11 cellular contexts compared by ENCODE assay signal in genomic region chrX:110420771-110421498, GRCh38.
DNase-seq lines count a peak whose midpoint lies in the region; ATAC-seq and TF ChIP-seq lines count a peak whose summit lies in the region.
"Had no signal": no experiment of that assay in that cellular context is flagged by ENCODE, and none has a peak within 500 bp of the region (broad histone marks: within the 10 kb centered on the region; RNA-seq: fewer than 3 reads in every experiment).

No MANE protein-coding gene starts in this region.

- intact Hi-C loops in sciatic nerve (cut with DNase I): no loop called here

- H3K4me2 ChIP-seq in Karpas-422 (ENCODE audit: low read depth, low read length, poor library complexity, severe bottlenecking): no peak overlapping the region

- H3K36me3 ChIP-seq in Karpas-422 (ENCODE audit: insufficient read depth, low read length): no peaks in the 10 kb centered on the region
- H3K36me3 ChIP-seq: cardiac muscle cell had no signal

- no peaks in the 10 kb centered on the region for H3K9me3 Mint-ChIP-seq in activated CD4-positive, alpha-beta T cell treated with anti-CD3 and anti-CD28 coated beads, Interleukin-2, amount 10 ng/mL, durations not matched to agents 7 days and 5 days
- H3K9me3 Mint-ChIP-seq: CD4-positive, CD25-positive, alpha-beta regulatory T cell; stimulated activated naive CD8-positive, alpha-beta T cell treated with anti-CD3 and anti-CD28 coated beads, Interleukin-15, Interleukin-2, amounts not matched to agents 100 ng/mL and 50 ng/mL, for 24 hours had no signal

- H3K27me3 ChIP-seq in Karpas-422 (ENCODE audit: low read length): no peaks in the 10 kb centered on the region
- H3K27me3 ChIP-seq: cardiac muscle cell had no signal

- H3K9me2 ChIP-seq in Karpas-422 (replicated peaks; ENCODE audit: insufficient read depth, low read length): no peaks in the 10 kb centered on the region

- H3K9ac ChIP-seq in Karpas-422 (ENCODE audit: low read length): no peak overlapping the region

- no peak for TF ChIP-seq CTCF in coronary artery (IDR thresholded peaks at IDR 0.05)

- H3K4me1 ChIP-seq in Karpas-422 (ENCODE audit: low read length): peaks cover under 1% of the 10 kb centered on the region; the same call in 1 of the 2 replicates

- CTCF ChIA-PET in activated CD4-positive, alpha-beta T cell treated with anti-CD3 and anti-CD28 coated beads, Interleukin-2, amount 10 ng/mL, durations not matched to agents 7 days and 5 days (lab: Charles Lee): no interaction called here

- no peaks in the 10 kb centered on the region for H3K4me1 Mint-ChIP-seq in activated CD4-positive, alpha-beta T cell treated with anti-CD3 and anti-CD28 coated beads, Interleukin-2, amount 10 ng/mL, durations not matched to agents 7 days and 5 days
- H3K4me1 Mint-ChIP-seq: CD4-positive, CD25-positive, alpha-beta regulatory T cell had no signal

- no peak overlapping the region for H3K27ac Mint-ChIP-seq in activated CD4-positive, alpha-beta T cell treated with anti-CD3 and anti-CD28 coated beads, Interleukin-2, amount 10 ng/mL, durations not matched to agents 7 days and 5 days
- H3K27ac Mint-ChIP-seq: CD4-positive, CD25-positive, alpha-beta regulatory T cell; stimulated activated naive CD8-positive, alpha-beta T cell treated with anti-CD3 and anti-CD28 coated beads, Interleukin-15, Interleukin-2, amounts not matched to agents 100 ng/mL and 50 ng/mL, for 24 hours had no signal

- H3K79me2 ChIP-seq in Karpas-422 (ENCODE audit: low read length): no peaks in the 10 kb centered on the region

- no peaks in the 10 kb centered on the region for H3K27me3 Mint-ChIP-seq in activated CD4-positive, alpha-beta T cell treated with anti-CD3 and anti-CD28 coated beads, Interleukin-2, amount 10 ng/mL, durations not matched to agents 7 days and 5 days
- H3K27me3 Mint-ChIP-seq: stimulated activated naive CD8-positive, alpha-beta T cell treated with anti-CD3 and anti-CD28 coated beads, Interleukin-15, Interleukin-2, amounts not matched to agents 100 ng/mL and 50 ng/mL, for 24 hours had no signal

- H3K36me3 Mint-ChIP-seq in activated CD4-positive, alpha-beta T cell treated with anti-CD3 and anti-CD28 coated beads, Interleukin-2, amount 10 ng/mL, durations not matched to agents 7 days and 5 days (ENCODE audit: low read depth): no peaks in the 10 kb centered on the region
- H3K36me3 Mint-ChIP-seq: CD4-positive, CD25-positive, alpha-beta regulatory T cell had no signal

- no peaks in the 10 kb centered on the region for H4K20me1 ChIP-seq in Karpas-422 (ENCODE audit: insufficient read depth, low read depth, low read length)

- H3K27ac ChIP-seq in Karpas-422 (ENCODE audit: low read length): no peak overlapping the region
- no peak overlapping the region for H3K27ac ChIP-seq in coronary artery
- H3K27ac ChIP-seq: cardiac muscle cell had no signal

- ATAC-seq in sciatic nerve: peak; percentile 60
- ATAC-seq in HG03442 (IDR thresholded peaks at IDR 0.05; ENCODE audit: unreplicated experiment): no peak

- DNase-seq in NCI-H82 (lab: John Stamatoyannopoulos, UW) (peak; percentile 38), NCI-H82 treated with DMSO at 0.1 percent for 48 hours (lab: John Stamatoyannopoulos, UW; ENCODE audit: unreplicated experiment) (no peak), Karpas-422 (peak; percentile 60), coronary artery (ENCODE audit: low spot score) (no peak), sciatic nerve (ENCODE audit: low spot score) (no peak)
- no peak for DNase-seq in activated effector memory CD4-positive, alpha-beta T cell treated with anti-CD3 and anti-CD28 coated beads, Interleukin-2, amount 50 U/mL, for 16 hours
- DNase-seq in activated CD4-positive, alpha-beta T cell treated with anti-CD3 and anti-CD28 coated beads, Interleukin-2, amount 10 ng/mL, durations not matched to agents 7 days and 5 days: no peak
- DNase-seq: CD4-positive, CD25-positive, alpha-beta regulatory T cell had no signal

- H3K9me3 ChIP-seq in Karpas-422 (ENCODE audit: low read length): no peaks in the 10 kb centered on the region

- H3K4me3 Mint-ChIP-seq in activated CD4-positive, alpha-beta T cell treated with anti-CD3 and anti-CD28 coated beads, Interleukin-2, amount 10 ng/mL, durations not matched to agents 7 days and 5 days: no peak overlapping the region
- H3K4me3 Mint-ChIP-seq: CD4-positive, CD25-positive, alpha-beta regulatory T cell; stimulated activated naive CD8-positive, alpha-beta T cell treated with anti-CD3 and anti-CD28 coated beads, Interleukin-15, Interleukin-2, amounts not matched to agents 100 ng/mL and 50 ng/mL, for 24 hours had no signal

- POLR2A ChIA-PET in activated CD4-positive, alpha-beta T cell treated with anti-CD3 and anti-CD28 coated beads, Interleukin-2, amount 10 ng/mL, durations not matched to agents 7 days and 5 days (lab: Charles Lee): no interaction called here

- H3K4me3 ChIP-seq in Karpas-422 (ENCODE audit: low read length) (no peak overlapping the region), coronary artery (peak overlapping the region; percentile 22)
- H3K4me3 ChIP-seq: cardiac muscle cell had no signal

- no peak overlapping the region for H2AFZ ChIP-seq in Karpas-422 (ENCODE audit: low read length)

Comparison
In these comparisons a context has a peak if more than half of its experiments do, and no peak if none do; other contexts are left out.
1. DNase-seq: peak in NCI-H82 (single experiment) and Karpas-422 (single experiment); none in NCI-H82 treated with DMSO at 0.1 percent for 48 hours (single experiment), coronary artery (single experiment), sciatic nerve (single experiment), activated effector memory CD4-positive, alpha-beta T cell treated with anti-CD3 and anti-CD28 coated beads, Interleukin-2, amount 50 U/mL, for 16 hours (single experiment) and activated CD4-positive, alpha-beta T cell treated with anti-CD3 and anti-CD28 coated beads, Interleukin-2, amount 10 ng/mL, durations not matched to agents 7 days and 5 days (single experiment).